In the genomic region with DNA sequence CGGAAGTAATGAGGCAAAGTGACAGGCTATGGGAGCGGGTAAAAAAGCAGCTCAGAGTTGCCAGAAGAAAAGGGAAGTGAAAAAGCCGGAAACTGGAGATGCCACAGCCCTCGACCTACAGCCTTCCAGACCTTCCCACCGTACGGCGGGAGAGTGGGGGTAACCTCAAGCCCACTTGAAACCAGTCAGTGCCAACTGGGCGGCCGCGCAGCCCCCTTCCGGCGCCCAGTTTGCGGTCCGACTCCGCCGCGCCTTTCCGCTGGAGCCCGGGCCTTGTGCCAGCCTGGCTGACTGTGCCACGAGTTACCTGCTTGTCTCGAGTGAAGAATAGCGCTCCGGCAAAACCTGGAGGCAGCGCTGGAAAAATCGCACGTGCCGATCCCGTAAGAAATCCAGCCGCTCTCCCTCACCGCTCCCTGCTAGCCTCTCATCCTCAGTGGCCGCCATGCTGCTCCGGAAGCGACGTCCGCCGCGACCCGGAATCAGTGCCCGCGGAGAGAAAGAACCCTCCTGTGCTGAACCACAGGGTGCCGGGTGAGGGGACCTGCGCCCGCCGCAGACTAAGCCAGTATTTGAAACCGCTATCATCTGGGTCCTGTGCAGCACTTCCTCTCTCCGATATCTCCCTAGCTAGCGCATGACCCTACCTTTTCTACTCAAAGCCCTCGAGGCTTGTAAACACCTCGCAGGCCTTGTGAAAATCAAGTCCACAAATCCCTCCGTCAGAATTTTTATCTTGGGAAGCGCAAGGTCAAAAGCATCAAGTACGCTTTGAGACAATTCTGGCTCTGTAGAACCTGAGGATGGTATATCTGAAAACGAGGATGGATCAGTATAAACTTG, we compare ENCODE assay signal across 8 cellular contexts. TPM values are rescaled to one million over a fixed set of nuclear protein-coding genes. Genes with fewer than 3 reads are reported as not detected.
A peak's percentile ranks its signal among the peaks of the same experiment; 100 is the strongest.
DNase-seq lines count a peak whose midpoint lies in the region; ATAC-seq and TF ChIP-seq lines count a peak whose summit lies in the region.

Gene PGGT1B (minus strand): TSS at position 473 of the 843 bp plus-strand sequence. CDS start 26 bp downstream, at position 447.

- DNase-seq in NCI-H1436 (lab: John Stamatoyannopoulos, UW), result peak; percentile 53
- DNase-seq in NCI-H1436 treated with DMSO at 0.1 percent for 48 hours (lab: John Stamatoyannopoulos, UW), result no peak
- DNase-seq in NCI-H2196 (lab: John Stamatoyannopoulos, UW; ENCODE audit: unreplicated experiment), result peak; percentile 66
- DNase-seq in T47D (ENCODE audit: low read depth in 1 of 2, low spot score in 1 of 2), result peak; percentile 62 to 68

- H3K4me1 ChIP-seq in skeletal muscle tissue (ENCODE audit: control insufficient read depth in 3 of 3, insufficient read depth in 3 of 3, low read length in 3 of 3), result peaks cover 13 to 20% (median 18%) of the 10 kb centered on the region in 3 donors

- no peaks in the 10 kb centered on the region for H3K27me3 ChIP-seq in skeletal muscle tissue (ENCODE audit: control insufficient read depth in 3 of 3, insufficient read depth in 3 of 3, low read length in 3 of 3)

- in situ Hi-C loops in T47D (cut with HindIII; ENCODE audit: low pct_unique_long_range_greater_than_20kb, low sequenced_read_pairs), result no loop called here

- H3K4me3 ChIP-seq in iPS-18c (ENCODE audit: insufficient read depth, low read depth, low read length) (peak within 1 kb of the TSS; percentile 68), skeletal muscle tissue (ENCODE audit: low read length in 3 of 3) (peak within 1 kb of the TSS; percentile 89 to 96 (median 92))

- H3K36me3 ChIP-seq in skeletal muscle tissue (ENCODE audit: control insufficient read depth in 3 of 3, insufficient read depth in 3 of 3, low read length in 3 of 3), result no peaks in the 10 kb centered on the region

- H3K27ac ChIP-seq in VCaP (peak within 1 kb of the TSS; percentile 89), skeletal muscle tissue (ENCODE audit: low read depth, low read length) (peak within 1 kb of the TSS; percentile 61)

- peak; percentile 85 for ATAC-seq in HG02981 (IDR thresholded peaks at IDR 0.05; ENCODE audit: unreplicated experiment)

- peak within 1 kb of the TSS; percentile 91 to 92 (median 92) for H3K9ac ChIP-seq in skeletal muscle tissue (ENCODE audit: low read depth in 1 of 3, low read length in 3 of 3)

- H3K9me3 ChIP-seq in iPS-18c (ENCODE audit: control insufficient read depth, insufficient read depth, low read length), result no peaks in the 10 kb centered on the region
- no peaks in the 10 kb centered on the region for H3K9me3 ChIP-seq in skeletal muscle tissue (ENCODE audit: control insufficient read depth in 3 of 3, low read length in 3 of 3)

- no peak for TF ChIP-seq CTCF in VCaP (conservative IDR thresholded peaks at IDR 0.05)

RNA-seq across cellular contexts. Expression of gene PGGT1B, which starts in this region (rescaled TPM):
- 14.1 TPM for total RNA-seq in skeletal muscle tissue
